In the genomic region with DNA sequence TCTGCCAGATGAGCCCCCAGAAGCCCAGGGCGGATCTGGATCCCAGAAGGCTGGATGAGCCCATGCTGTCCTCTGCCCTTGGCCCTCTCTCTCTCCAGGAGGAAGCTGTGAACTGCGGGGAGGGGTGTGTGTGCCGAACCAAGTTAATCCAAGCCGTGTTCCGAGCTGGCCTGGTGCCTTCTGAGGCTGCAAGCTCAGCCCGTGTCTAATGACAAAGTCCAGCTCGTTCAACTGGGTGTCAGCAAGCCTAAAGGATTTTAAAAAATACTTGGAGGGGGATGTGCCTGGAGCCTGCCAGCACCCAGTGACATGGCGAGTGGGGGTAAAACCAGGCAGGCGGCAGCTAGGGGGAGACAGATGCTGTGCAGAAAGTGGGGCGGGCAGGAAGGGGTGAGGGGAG, we compare ENCODE assay signal across 13 cellular contexts. TPM values are rescaled to one million over a fixed set of nuclear protein-coding genes. Genes with fewer than 3 reads are reported as not detected.
DNase-seq lines count a peak whose midpoint lies in the region; ATAC-seq and TF ChIP-seq lines count a peak whose summit lies in the region.
"Had no signal": no experiment of that assay in that cellular context is flagged by ENCODE, and none has a peak within 500 bp of the region (broad histone marks: within the 10 kb centered on the region; RNA-seq: fewer than 3 reads in every experiment).

No MANE protein-coding gene starts in this region.

- H3K9ac ChIP-seq in muscle layer of colon (ENCODE audit: low read length) = peak overlapping the region; percentile 12

- 24 to 49% methylated on average over 6 to 7 of the region's 10 CpGs for WGBS in transverse colon (ENCODE audit: low coverage in 1 of 2), 2 donors

- ATAC-seq in GM19328 (IDR thresholded peaks at IDR 0.05; ENCODE audit: unreplicated experiment) = no peak
- ATAC-seq: esophagus mucosa had no signal

- TF ChIP-seq CTCF in fibroblast of the aortic adventitia (IDR thresholded peaks at IDR 0.05; ENCODE audit: insufficient read depth, low read length) = peak; percentile 35
- no peak for TF ChIP-seq CTCF in transverse colon (IDR thresholded peaks at IDR 0.05)

- H3K27me3 ChIP-seq in muscle layer of colon (ENCODE audit: control insufficient read depth in 1 of 2, insufficient read depth in 2 of 2, low read length in 2 of 2) (no peaks in the 10 kb centered on the region), transverse colon (peaks cover 26% of the 10 kb centered on the region)
- H3K27me3 ChIP-seq in effector memory CD4-positive, alpha-beta T cell (replicated peaks; ENCODE audit: control insufficient read depth, insufficient read depth, low read length, poor library complexity, severe bottlenecking) = peaks cover 3% of the 10 kb centered on the region
- H3K27me3 ChIP-seq: cardiac muscle cell had no signal

- TF ChIP-seq POLR2A in transverse colon (IDR thresholded peaks at IDR 0.05) = no peak

- TF ChIP-seq EP300 in transverse colon (IDR thresholded peaks at IDR 0.05; ENCODE audit: low read depth) = no peak

- H3K9me3 ChIP-seq in muscle layer of colon (ENCODE audit: low read length) = no peaks in the 10 kb centered on the region
- no peaks in the 10 kb centered on the region for H3K9me3 ChIP-seq in transverse colon
- no peaks in the 10 kb centered on the region for H3K9me3 ChIP-seq in effector memory CD4-positive, alpha-beta T cell (ENCODE audit: control insufficient read depth, low read length)

- H3K4me1 ChIP-seq in muscle layer of colon (ENCODE audit: insufficient read depth, low read length) (peaks cover 48% of the 10 kb centered on the region), transverse colon (peaks cover 15 to 40% (median 16%) of the 10 kb centered on the region in 4 donors)
- H3K4me1 ChIP-seq in effector memory CD4-positive, alpha-beta T cell (ENCODE audit: control insufficient read depth, insufficient read depth, low read length, poor library complexity, severe bottlenecking) = no peaks in the 10 kb centered on the region

- intact Hi-C loops in transverse colon (cut with DNase I; ENCODE audit: low total_unique reads) = no loop called here

- H3K27ac ChIP-seq in muscle layer of colon (ENCODE audit: low read depth, low read length) (peak overlapping the region; percentile 73), transverse colon (peak overlapping the region; percentile 20 to 79 (median 54))
- no peak overlapping the region for H3K27ac ChIP-seq in effector memory CD4-positive, alpha-beta T cell (ENCODE audit: insufficient read depth, low read length, poor library complexity, severe bottlenecking)
- H3K27ac ChIP-seq: cardiac muscle cell had no signal

- H3K4me3 ChIP-seq in fibroblast of the aortic adventitia (ENCODE audit: low read depth, low read length) (no peak overlapping the region), muscle layer of colon (ENCODE audit: low read depth in 1 of 2, low read length in 2 of 2) (no peak overlapping the region), transverse colon (no peak overlapping the region)
- H3K4me3 ChIP-seq in effector memory CD4-positive, alpha-beta T cell (ENCODE audit: insufficient read depth, low read depth, low read length, poor library complexity, severe bottlenecking) = no peak overlapping the region
- H3K4me3 ChIP-seq: cardiac muscle cell had no signal

- DNase-seq in LHCN-M2 (ENCODE audit: low read depth) (peak; percentile 35), fibroblast of the aortic adventitia (ENCODE audit: low read depth) (no peak), transverse colon (peak; percentile 26), NCI-H526 treated with DMSO at 0.1 percent for 48 hours (lab: John Stamatoyannopoulos, UW) (no peak), G401 (ENCODE audit: low spot score) (no peak)
- DNase-seq in effector memory CD4-positive, alpha-beta T cell = no peak
- DNase-seq: activated CD4-positive, alpha-beta T cell treated with anti-CD3 and anti-CD28 coated beads for 4 hours; Calu3; NCI-H2081 had no signal

- no peaks in the 10 kb centered on the region for H3K36me3 ChIP-seq in muscle layer of colon (ENCODE audit: insufficient read depth, low read length)
- no peaks in the 10 kb centered on the region for H3K36me3 ChIP-seq in transverse colon
- H3K36me3 ChIP-seq in effector memory CD4-positive, alpha-beta T cell (ENCODE audit: control insufficient read depth, insufficient read depth, low read length) = no peaks in the 10 kb centered on the region

- in situ Hi-C loops in transverse colon (cut with MboI; ENCODE audit: low pct_ligation_motif_present in 1 of 4, low pct_unique_long_range_greater_than_20kb in 1 of 4, low sequenced_read_pairs in 3 of 4) = loop anchor here in 1 of 4 donors (25.0 kb wide), 1 partner anchor 242 kb away; no protein-coding TSS in a partner anchor
- in situ Hi-C loops in G401 (cut with HindIII; ENCODE audit: low sequenced_read_pairs) = no loop called here

RNA-seq across cellular contexts. Expression of a gene that starts 8.0 kb away (rescaled TPM):
- total RNA-seq in LHCN-M2 (2014; rRNA removed) = 1,426 and 2,025 TPM in 2 replicates
- polyA plus RNA-seq in LHCN-M2 (2012) = 1,502 TPM
- 48.3 and 400 TPM in 2 replicates for total RNA-seq in fibroblast of the aortic adventitia (ENCODE audit: low replicate concordance)
- total RNA-seq in transverse colon = 1 to 10 TPM; 1.5 to 8.1 (median 2.0) TPM
- total RNA-seq in G401 (2014; rRNA removed; shearing (Covaris generic)) = 0.03 and 1.1 TPM in 2 replicates

Comparison
In these comparisons a context has a peak if more than half of its experiments do, and no peak if none do; other contexts are left out.
1. DNase-seq: peak in LHCN-M2 (single experiment) and transverse colon (single experiment); none in fibroblast of the aortic adventitia (single experiment), NCI-H526 treated with DMSO at 0.1 percent for 48 hours (single experiment), effector memory CD4-positive, alpha-beta T cell (0 of 3) and G401 (single experiment).